ENCODE assay signal across 1 cellular context in the genomic region with DNA sequence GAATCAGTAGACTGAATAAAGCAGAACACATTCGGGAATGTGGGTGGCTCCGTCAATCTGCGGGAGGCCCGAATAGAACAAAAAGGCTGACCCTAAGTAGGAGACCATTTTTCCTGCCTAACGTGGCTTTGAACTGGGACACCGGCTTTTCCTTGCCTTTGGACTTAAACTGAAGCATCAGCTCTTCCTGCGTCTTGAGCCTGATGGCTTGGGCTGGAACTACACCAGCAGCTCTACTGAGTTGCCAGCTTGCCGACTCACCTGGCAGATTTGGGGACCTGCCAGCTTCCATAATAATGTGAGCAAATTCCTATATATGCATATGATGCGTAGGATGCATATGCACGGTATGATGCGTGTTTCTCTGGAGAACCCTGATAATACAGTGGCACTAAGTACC.
TF ChIP-seq lines count a peak whose summit lies in the region.

No MANE protein-coding gene starts in this region.

TF ChIP-seq in H1, 55 proteins besides CTCF, POLR2A, EP300 and RAD21 (continued from another document):
- TF ChIP-seq, protein P1, sequence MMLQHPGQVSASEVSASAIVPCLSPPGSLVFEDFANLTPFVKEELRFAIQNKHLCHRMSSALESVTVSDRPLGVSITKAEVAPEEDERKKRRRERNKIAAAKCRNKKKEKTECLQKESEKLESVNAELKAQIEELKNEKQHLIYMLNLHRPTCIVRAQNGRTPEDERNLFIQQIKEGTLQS (IDR thresholded peaks at IDR 0.05; ENCODE audit: insufficient read depth, low read depth, low read length), result no peak
- TF ChIP-seq RNF2 (IDR thresholded peaks at IDR 0.05; ENCODE audit: borderline replicate concordance, low read depth, low read length, missing control alignments, poor library complexity, severe bottlenecking) (no peak), POU5F1 (IDR thresholded peaks at IDR 0.05; ENCODE audit: low read depth, low read length) (no peak), SP2 (IDR thresholded peaks at IDR 0.05; ENCODE audit: low read length) (no peak), TEAD4 (IDR thresholded peaks at IDR 0.05; ENCODE audit: low read depth, low read length) (no peak), ZNF274 (IDR thresholded peaks at IDR 0.05; ENCODE audit: borderline replicate concordance, extremely low read depth, low read length) (no peak), SIX5 (IDR thresholded peaks at IDR 0.05; ENCODE audit: low read depth, low read length) (no peak), JUN (IDR thresholded peaks at IDR 0.05; ENCODE audit: low read depth, low read length) (no peak)
- TF ChIP-seq, protein P2, sequence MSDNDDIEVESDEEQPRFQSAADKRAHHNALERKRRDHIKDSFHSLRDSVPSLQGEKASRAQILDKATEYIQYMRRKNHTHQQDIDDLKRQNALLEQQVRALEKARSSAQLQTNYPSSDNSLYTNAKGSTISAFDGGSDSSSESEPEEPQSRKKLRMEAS (IDR thresholded peaks at IDR 0.05), result no peak
